ENCODE assay signal across 8 cellular contexts in the genomic region with DNA sequence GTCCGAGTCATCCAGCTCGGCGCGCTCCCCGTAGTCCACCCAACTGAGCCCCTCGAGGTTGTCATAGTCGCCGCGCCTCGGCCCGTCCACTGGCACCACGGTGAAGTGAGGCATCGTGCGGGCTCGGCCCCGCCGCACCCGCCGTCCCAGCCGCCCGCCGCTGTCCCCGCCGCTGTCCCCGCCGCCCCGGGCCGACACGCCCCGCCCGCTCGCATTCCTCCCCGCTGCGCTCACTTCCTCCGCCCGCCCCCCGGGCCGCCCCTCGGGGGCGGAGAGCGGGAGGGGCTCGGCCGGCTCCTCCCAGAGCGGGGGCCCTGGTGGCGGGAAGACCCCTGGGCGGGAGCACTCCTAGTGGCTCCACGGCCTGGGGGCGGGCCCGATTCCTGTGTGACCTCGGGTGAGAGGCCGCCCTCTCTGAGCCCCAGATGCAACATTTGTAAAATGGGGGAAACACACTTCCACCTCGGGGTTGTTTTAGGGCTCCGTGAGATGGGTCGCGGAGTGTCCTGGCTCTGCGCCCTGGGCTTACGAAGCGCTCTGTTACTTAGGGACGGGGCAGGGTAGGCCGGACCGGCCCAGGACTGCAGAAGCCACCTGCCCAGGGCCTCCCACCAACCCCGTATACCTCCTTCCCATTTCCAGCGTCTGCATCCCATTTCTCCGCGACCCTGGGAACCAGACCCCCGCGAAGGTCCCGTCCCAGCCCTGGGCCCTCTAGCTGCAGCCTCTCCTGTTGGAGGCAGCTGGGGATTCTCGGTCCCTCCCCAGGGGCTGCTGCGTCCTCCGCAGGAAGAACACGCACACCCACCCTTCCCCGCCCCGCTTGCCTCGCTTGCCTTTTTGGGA. TPM values are rescaled to one million over a fixed set of nuclear protein-coding genes. Genes with fewer than 3 reads are reported as not detected.
DNase-seq lines count a peak whose midpoint lies in the region; ATAC-seq and TF ChIP-seq lines count a peak whose summit lies in the region.

A gene (minus strand): TSS at position 198 of the 846 bp plus-strand sequence. CDS start 84 bp downstream, at position 114.

- no peaks in the 10 kb centered on the region for H3K27me3 ChIP-seq in HUES48 (ENCODE audit: control insufficient read depth, insufficient read depth, low read length)
- no peaks in the 10 kb centered on the region for H3K27me3 ChIP-seq in parathyroid adenoma (ENCODE audit: control insufficient read depth, insufficient read depth, low read length)
- H3K27me3 ChIP-seq in tibial nerve = no peaks in the 10 kb centered on the region

- H3K9ac ChIP-seq in HUES48 (ENCODE audit: low read depth, low read length) = peak within 1 kb of the TSS; percentile 39
- H3K9ac ChIP-seq in parathyroid adenoma = peak within 1 kb of the TSS; percentile 46

- peak; percentile 79 to 96 for TF ChIP-seq POLR2A in tibial nerve (IDR thresholded peaks at IDR 0.05)

- H3K27ac ChIP-seq in HUES48 (ENCODE audit: low read depth, low read length) (peak within 1 kb of the TSS; percentile 64), parathyroid adenoma (peak within 1 kb of the TSS; percentile 67), tibial nerve (peak within 1 kb of the TSS; percentile 89 to 99 (median 96))

- H3K79me2 ChIP-seq in parathyroid adenoma = no peaks in the 10 kb centered on the region

- DNase-seq in COLO668 (lab: John Stamatoyannopoulos, UW; ENCODE audit: unreplicated experiment) = peak; percentile 37
- peak; percentile 63 to 71 for DNase-seq in SW 1271 (lab: John Stamatoyannopoulos, UW)
- peak; percentile 98 for DNase-seq in activated naive CD8-positive, alpha-beta T cell treated with anti-CD3 and anti-CD28 coated beads for 36 hours
- peak in 41 of 42 donors; percentile 28 to 86 (median 72) for DNase-seq in head of caudate nucleus
- DNase-seq in tibial nerve (ENCODE audit: low spot score in 2 of 2) = peak; percentile 65 to 75

- intact Hi-C loops in head of caudate nucleus (cut with DNase I) = no loop called here

- H2AFZ ChIP-seq in parathyroid adenoma = peak within 1 kb of the TSS; percentile 97

- H3K27ac Mint-ChIP-seq in activated naive CD8-positive, alpha-beta T cell treated with anti-CD3 and anti-CD28 coated beads for 36 hours = peak within 1 kb of the TSS; percentile 93

- H3K36me3 ChIP-seq in HUES48 (ENCODE audit: control insufficient read depth, insufficient read depth, low read length) (0 out of 2 replicates have a peak, but pooled peaks cover 2% of the 10 kb centered on the region), parathyroid adenoma (ENCODE audit: control insufficient read depth, insufficient read depth, low read length) (no peaks in the 10 kb centered on the region), tibial nerve (no peaks in the 10 kb centered on the region)

- 2 to 4% methylated on average over 36 to 44 of the region's 75 CpGs for WGBS in tibial nerve, 2 donors

- H3K9me3 Mint-ChIP-seq in activated naive CD8-positive, alpha-beta T cell treated with anti-CD3 and anti-CD28 coated beads for 36 hours = no peaks in the 10 kb centered on the region

- H3K4me2 ChIP-seq in parathyroid adenoma (ENCODE audit: low read length) = peak within 1 kb of the TSS; percentile 99

- peaks cover 19% of the 10 kb centered on the region for H3K4me1 ChIP-seq in HUES48 (ENCODE audit: control insufficient read depth, insufficient read depth, low read length)
- peaks cover 31% of the 10 kb centered on the region for H3K4me1 ChIP-seq in parathyroid adenoma
- H3K4me1 ChIP-seq in tibial nerve = peaks cover 0 to 44% (median 35%) of the 10 kb centered on the region in 4 donors

- TF ChIP-seq EP300 in tibial nerve (IDR thresholded peaks at IDR 0.05) = peak in 1 of 2 donors; percentile 85

- TF ChIP-seq CTCF in parathyroid adenoma (IDR thresholded peaks at IDR 0.05) (no peak), tibial nerve (IDR thresholded peaks at IDR 0.05) (peak in 2 of 5 experiments; percentile 28 to 39)

- H3K4me3 ChIP-seq in HUES48 (ENCODE audit: low read depth, low read length) (peak within 1 kb of the TSS; percentile 76), parathyroid adenoma (ENCODE audit: low read depth, low read length) (peak within 1 kb of the TSS; percentile 84), tibial nerve (peak within 1 kb of the TSS; percentile 80 to 100 (median 92))

- H3K4me1 Mint-ChIP-seq in activated naive CD8-positive, alpha-beta T cell treated with anti-CD3 and anti-CD28 coated beads for 36 hours = peaks cover 16% of the 10 kb centered on the region

- H3K27me3 Mint-ChIP-seq in activated naive CD8-positive, alpha-beta T cell treated with anti-CD3 and anti-CD28 coated beads for 36 hours = no peaks in the 10 kb centered on the region

- ATAC-seq in GM21367 (IDR thresholded peaks at IDR 0.05; ENCODE audit: unreplicated experiment) = peak; percentile 64

- H3K36me3 Mint-ChIP-seq in activated naive CD8-positive, alpha-beta T cell treated with anti-CD3 and anti-CD28 coated beads for 36 hours = peaks cover 2% of the 10 kb centered on the region

- H3K4me3 Mint-ChIP-seq in activated naive CD8-positive, alpha-beta T cell treated with anti-CD3 and anti-CD28 coated beads for 36 hours = peak within 1 kb of the TSS; percentile 99

- H3K9me3 ChIP-seq in HUES48 (ENCODE audit: control insufficient read depth, insufficient read depth, low read length) (no peaks in the 10 kb centered on the region), parathyroid adenoma (ENCODE audit: control insufficient read depth, low read length) (no peaks in the 10 kb centered on the region), tibial nerve (no peaks in the 10 kb centered on the region)

RNA-seq across cellular contexts. Expression of the gene that starts here (rescaled TPM):
- total RNA-seq in activated naive CD8-positive, alpha-beta T cell treated with anti-CD3 and anti-CD28 coated beads for 36 hours = 10 to 100 TPM; 27.4 to 29.5 TPM
- 100 to 1,000 TPM in 2 of 4 donors, 10 to 100 TPM in 2; 82.0 to 127 (median 101) TPM for total RNA-seq in tibial nerve

Comparison
In these comparisons a context has a peak if more than half of its experiments do, and no peak if none do; other contexts are left out.
1. Peak in every context shown above with its lines: DNase-seq, ATAC-seq, H3K4me3 ChIP-seq and H3K27ac ChIP-seq.
2. DNase-seq: peak in every context shown above with its lines; median percentile 98 in activated naive CD8-positive, alpha-beta T cell treated with anti-CD3 and anti-CD28 coated beads for 36 hours; 72 in head of caudate nucleus; 70 in tibial nerve; 67 in SW 1271; 37 in COLO668.